9 cellular contexts compared by ENCODE assay signal in the genomic region with DNA sequence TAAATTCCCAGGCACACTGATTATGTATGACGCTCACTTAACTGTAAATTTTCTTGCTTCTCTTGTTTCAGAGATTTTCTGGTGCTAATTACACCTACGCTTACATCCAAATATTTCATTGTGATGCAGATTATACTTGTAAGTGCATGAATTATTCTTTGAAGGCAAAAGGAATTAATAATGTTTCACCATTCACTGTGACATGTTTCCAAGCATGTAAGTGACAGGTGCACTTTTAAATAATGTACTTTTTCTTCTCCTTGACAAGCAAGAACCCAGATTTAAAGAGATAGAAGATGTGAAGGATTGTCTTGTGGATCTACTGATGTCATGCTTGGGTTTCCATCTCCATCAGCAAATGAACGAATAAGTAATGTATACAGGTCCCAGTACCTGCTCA. TPM values are rescaled to one million over a fixed set of nuclear protein-coding genes. Genes with fewer than 3 reads are reported as not detected.
"Had no signal": no experiment of that assay in that cellular context is flagged by ENCODE, and none has a peak within 500 bp of the region (broad histone marks: within the 10 kb centered on the region; RNA-seq: fewer than 3 reads in every experiment).

No MANE protein-coding gene starts in this region.

- ATAC-seq: HCT116 had no signal

- H3K36me3 ChIP-seq: HAP-1 had no signal

- H3K4me1 ChIP-seq: HAP-1 had no signal

- DNase-seq: GM23248, GOT3, H7, H9, HCEC 1CT, HFFc6 had no signal

- H3K27ac Mint-ChIP-seq: HFFc6 had no signal

- H3K27ac ChIP-seq: GM23248 had no signal

- H3K4me3 ChIP-seq: GM23248, HAP-1 had no signal

- H3K4me3 Mint-ChIP-seq: H9, HFFc6 had no signal

- H2AFZ ChIP-seq: GM23248 had no signal

- H3K9ac ChIP-seq: GM23248 had no signal

- H3K9me3 ChIP-seq: HAP-1 had no signal

RNA-seq across cellular contexts. Expression of a gene that starts 47.3 kb away (rescaled TPM):
- total RNA-seq: GM23248, H4, HFFc6 had no signal
- polyA plus RNA-seq: GM23248 had no signal
